In the genomic region with DNA sequence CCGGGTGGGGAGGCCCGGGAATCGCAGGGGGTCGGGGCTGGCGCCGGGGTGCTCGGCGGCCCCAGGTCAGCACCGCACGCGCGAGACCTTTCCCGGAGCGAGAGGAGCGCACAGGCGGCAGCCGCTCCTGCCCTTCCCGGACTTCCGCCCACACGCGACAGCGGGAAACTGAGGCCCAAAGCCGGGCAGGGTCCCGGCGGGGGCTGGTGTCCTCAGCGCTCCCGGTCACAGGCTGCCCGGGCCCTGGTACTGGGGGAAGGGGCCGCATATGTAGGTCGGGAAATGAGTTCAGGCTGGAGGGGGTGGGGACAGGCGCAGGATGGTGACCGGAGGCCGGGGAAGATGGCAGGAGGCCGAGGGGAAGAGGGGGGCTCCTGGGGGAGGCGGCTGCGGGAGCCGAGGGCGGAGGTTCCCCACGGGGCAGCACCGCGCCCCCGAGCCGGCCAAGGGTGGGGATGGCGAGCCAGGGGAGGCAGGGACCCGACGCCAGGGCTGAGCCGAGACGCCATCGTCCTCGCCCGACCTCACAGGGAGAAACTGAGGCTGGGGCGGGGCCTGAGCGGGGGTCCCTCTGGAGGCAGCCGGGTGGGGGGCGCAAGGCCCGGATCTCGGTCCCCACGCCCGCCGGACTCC, we compare ENCODE assay signal across 6 cellular contexts. TPM values are rescaled to one million over a fixed set of nuclear protein-coding genes. Genes with fewer than 3 reads are reported as not detected.
DNase-seq lines count a peak whose midpoint lies in the region; ATAC-seq and TF ChIP-seq lines count a peak whose summit lies in the region.

No MANE protein-coding gene starts in this region.

- no peaks in the 10 kb centered on the region for H3K9me3 Mint-ChIP-seq in activated CD4-positive, alpha-beta T cell treated with anti-CD3 and anti-CD28 coated beads, Interleukin-2, amount 10 ng/mL, durations not matched to agents 24 days and 14 days

- H3K27ac ChIP-seq in gastroesophageal sphincter (peak overlapping the region in 1 of 4 donors; percentile 69), tibial artery (peak overlapping the region; percentile 9 to 40)

- TF ChIP-seq EP300 in gastroesophageal sphincter (IDR thresholded peaks at IDR 0.05): no peak

- TF ChIP-seq POLR2A in gastroesophageal sphincter (IDR thresholded peaks at IDR 0.05): no peak

- WGBS in gastroesophageal sphincter (ENCODE audit: low coverage in 1 of 2), 2 donors: 0% methylated on average over 3 of the region's 60 CpGs; no CpG with 5 or more reads in 1 of the 2 donors

- H3K36me3 ChIP-seq in gastroesophageal sphincter: no peaks in the 10 kb centered on the region
- no peaks in the 10 kb centered on the region for H3K36me3 ChIP-seq in tibial artery

- H3K27ac Mint-ChIP-seq in activated CD4-positive, alpha-beta T cell treated with anti-CD3 and anti-CD28 coated beads, Interleukin-2, amount 10 ng/mL, durations not matched to agents 24 days and 14 days: no peak overlapping the region

- H3K4me1 ChIP-seq in gastroesophageal sphincter (peaks cover 5 to 69% (median 31%) of the 10 kb centered on the region in 3 donors), tibial artery (peaks cover 11 to 55% (median 44%) of the 10 kb centered on the region in 4 donors)

- ATAC-seq in gastroesophageal sphincter (no peak), HG02884 (IDR thresholded peaks at IDR 0.05; ENCODE audit: unreplicated experiment) (no peak)

- TF ChIP-seq CTCF in gastroesophageal sphincter (IDR thresholded peaks at IDR 0.05): no peak
- no peak for TF ChIP-seq CTCF in tibial artery (IDR thresholded peaks at IDR 0.05)

- peaks cover 3% of the 10 kb centered on the region for H3K36me3 Mint-ChIP-seq in activated CD4-positive, alpha-beta T cell treated with anti-CD3 and anti-CD28 coated beads, Interleukin-2, amount 10 ng/mL, durations not matched to agents 24 days and 14 days (ENCODE audit: low read depth)

- H3K4me3 Mint-ChIP-seq in activated CD4-positive, alpha-beta T cell treated with anti-CD3 and anti-CD28 coated beads, Interleukin-2, amount 10 ng/mL, durations not matched to agents 24 days and 14 days: peak overlapping the region; percentile 65

- DNase-seq in activated CD4-positive, alpha-beta T cell treated with anti-CD3 and anti-CD28 coated beads, Interleukin-2, amount 10 ng/mL, durations not matched to agents 24 days and 14 days: no peak
- no peak for DNase-seq in activated CD4-positive, alpha-beta T cell treated with anti-CD3 and anti-CD28 coated beads, Interleukin-2, amount 50 U/mL, for 48 hours
- DNase-seq in tibial artery (no peak), NCI-H2107 (lab: John Stamatoyannopoulos, UW) (no peak)

- H3K27me3 ChIP-seq in gastroesophageal sphincter (peaks cover 15% of the 10 kb centered on the region), tibial artery (peaks cover 0 to 11% of the 10 kb centered on the region in 2 donors)

- peak overlapping the region; percentile 20 to 63 for H3K4me3 ChIP-seq in gastroesophageal sphincter
- peak overlapping the region; percentile 50 to 67 for H3K4me3 ChIP-seq in tibial artery

- peaks cover 12% of the 10 kb centered on the region for H3K27me3 Mint-ChIP-seq in activated CD4-positive, alpha-beta T cell treated with anti-CD3 and anti-CD28 coated beads, Interleukin-2, amount 10 ng/mL, durations not matched to agents 24 days and 14 days

- peaks cover 17% of the 10 kb centered on the region for H3K4me1 Mint-ChIP-seq in activated CD4-positive, alpha-beta T cell treated with anti-CD3 and anti-CD28 coated beads, Interleukin-2, amount 10 ng/mL, durations not matched to agents 24 days and 14 days

- intact Hi-C loops in activated CD4-positive, alpha-beta T cell treated with anti-CD3 and anti-CD28 coated beads, Interleukin-2, amount 10 ng/mL, durations not matched to agents 24 days and 14 days (cut with micrococcal nuclease): no loop called here
- intact Hi-C loops in tibial artery (cut with DNase I; ENCODE audit: low total_unique reads): loop anchor here (5.0 kb wide), 1 partner anchor 255 kb away; a partner anchor contains a TSS

- H3K9me3 ChIP-seq in gastroesophageal sphincter: no peaks in the 10 kb centered on the region
- H3K9me3 ChIP-seq in tibial artery: no peaks in the 10 kb centered on the region

RNA-seq across cellular contexts. Expression of a gene that starts 0.7 kb away (rescaled TPM):
- total RNA-seq in activated CD4-positive, alpha-beta T cell treated with anti-CD3 and anti-CD28 coated beads, Interleukin-2, amount 10 ng/mL, durations not matched to agents 24 days and 14 days: 1.7 and 1.9 TPM in 2 replicates
- total RNA-seq in gastroesophageal sphincter: under 1 TPM in 3 of 4 donors, not detected in 1; 0.13 to 0.73 (median 0.49) TPM

RNA-seq across cellular contexts. Expression of a gene that starts 4.4 kb away (rescaled TPM):
- total RNA-seq in activated CD4-positive, alpha-beta T cell treated with anti-CD3 and anti-CD28 coated beads, Interleukin-2, amount 10 ng/mL, durations not matched to agents 24 days and 14 days: 254 and 269 TPM in 2 replicates
- total RNA-seq in gastroesophageal sphincter: 100 to 1,000 TPM in 1 of 4 donors, 10 to 100 TPM in 3; 62.3 to 116 (median 84.1) TPM

RNA-seq across cellular contexts. Expression of a gene that starts 11.2 kb away (rescaled TPM):
- 72.3 and 82.4 TPM in 2 replicates for total RNA-seq in activated CD4-positive, alpha-beta T cell treated with anti-CD3 and anti-CD28 coated beads, Interleukin-2, amount 10 ng/mL, durations not matched to agents 24 days and 14 days
- total RNA-seq in gastroesophageal sphincter: 10 to 100 TPM; 20.0 to 40.1 (median 24.2) TPM

RNA-seq across cellular contexts. Expression of a gene that starts 31.6 kb away (rescaled TPM):
- 70.3 and 70.9 TPM in 2 replicates for total RNA-seq in activated CD4-positive, alpha-beta T cell treated with anti-CD3 and anti-CD28 coated beads, Interleukin-2, amount 10 ng/mL, durations not matched to agents 24 days and 14 days
- total RNA-seq in gastroesophageal sphincter: 10 to 100 TPM; 56.8 to 80.7 (median 60.9) TPM

RNA-seq across cellular contexts. Expression of a gene that starts 32.0 kb away (rescaled TPM):
- total RNA-seq in activated CD4-positive, alpha-beta T cell treated with anti-CD3 and anti-CD28 coated beads, Interleukin-2, amount 10 ng/mL, durations not matched to agents 24 days and 14 days: 237 TPM in 2 replicates
- 100 to 1,000 TPM; 350 to 708 (median 559) TPM for total RNA-seq in gastroesophageal sphincter
